ENCODE assay signal across 14 cellular contexts in genomic region chr11:6489338-6489737, GRCh38. TPM values are rescaled to one million over a fixed set of nuclear protein-coding genes. Genes with fewer than 3 reads are reported as not detected.
"Had no signal": no experiment of that assay in that cellular context is flagged by ENCODE, and none has a peak within 500 bp of the region (broad histone marks: within the 10 kb centered on the region; RNA-seq: fewer than 3 reads in every experiment).

No MANE protein-coding gene starts in this region.

- H3K27ac ChIP-seq: gastroesophageal sphincter, heart right ventricle, right atrium auricular region, upper lobe of right lung had no signal

- H3K9me3 ChIP-seq: gastroesophageal sphincter, heart right ventricle, right atrium auricular region, upper lobe of right lung had no signal

- ATAC-seq: gastroesophageal sphincter, heart right ventricle, upper lobe of right lung, WTC11 had no signal

- H3K4me1 Mint-ChIP-seq: WTC11 had no signal

- H3K27me3 ChIP-seq: dorsolateral prefrontal cortex, gastroesophageal sphincter, heart right ventricle, right atrium auricular region, upper lobe of right lung had no signal

- H3K27me3 Mint-ChIP-seq: progenitor cell of endocrine pancreas; stimulated activated naive CD8-positive, alpha-beta T cell treated with anti-CD3 and anti-CD28 coated beads, Interleukin-15, Interleukin-2, amounts not matched to agents 100 ng/mL and 50 ng/mL, for 24 hours had no signal

- H3K4me1 ChIP-seq: gastroesophageal sphincter, heart right ventricle, right atrium auricular region, upper lobe of right lung had no signal

- H3K4me3 ChIP-seq: dorsolateral prefrontal cortex, gastroesophageal sphincter, heart right ventricle, right atrium auricular region, smooth muscle cell, upper lobe of right lung had no signal

- H3K27ac Mint-ChIP-seq: activated T-helper 1 cell treated with anti-CD3 and anti-CD28 coated beads, Interleukin-12 subunit alpha, Interleukin-12 subunit beta, Interleukin-2, Interleukin-4 antibody, amounts not matched to agents 30 ng/mL and 10 ng/mL and 1 ng/mL, durations not matched to agents 14 hours and 24 hours and 36 hours; progenitor cell of endocrine pancreas; stimulated activated naive CD8-positive, alpha-beta T cell treated with anti-CD3 and anti-CD28 coated beads, Interleukin-15, Interleukin-2, amounts not matched to agents 100 ng/mL and 50 ng/mL, for 24 hours; WTC11 had no signal

- H3K9me3 Mint-ChIP-seq: activated T-helper 1 cell treated with anti-CD3 and anti-CD28 coated beads, Interleukin-12 subunit alpha, Interleukin-12 subunit beta, Interleukin-2, Interleukin-4 antibody, amounts not matched to agents 30 ng/mL and 10 ng/mL and 1 ng/mL, durations not matched to agents 14 hours and 24 hours and 36 hours; stimulated activated naive CD8-positive, alpha-beta T cell treated with anti-CD3 and anti-CD28 coated beads, Interleukin-15, Interleukin-2, amounts not matched to agents 100 ng/mL and 50 ng/mL, for 24 hours; WTC11 had no signal

- H3K4me3 Mint-ChIP-seq: activated T-helper 1 cell treated with anti-CD3 and anti-CD28 coated beads, Interleukin-12 subunit alpha, Interleukin-12 subunit beta, Interleukin-2, Interleukin-4 antibody, amounts not matched to agents 30 ng/mL and 10 ng/mL and 1 ng/mL, durations not matched to agents 14 hours and 24 hours and 36 hours; stimulated activated naive CD8-positive, alpha-beta T cell treated with anti-CD3 and anti-CD28 coated beads, Interleukin-15, Interleukin-2, amounts not matched to agents 100 ng/mL and 50 ng/mL, for 24 hours; WTC11 had no signal

- DNase-seq: activated CD4-positive, alpha-beta T cell treated with anti-CD3 and anti-CD28 coated beads for 4 hours; activated CD8-positive, alpha-beta memory T cell treated with anti-CD3 and anti-CD28 coated beads, Interleukin-2, amount 50 U/mL, for 48 hours; dorsolateral prefrontal cortex; heart right ventricle; mammary epithelial cell; T-helper 2 cell; upper lobe of right lung had no signal

RNA-seq across cellular contexts. Expression of gene HPX, which starts 48.6 kb away (rescaled TPM):
- total RNA-seq: activated T-helper 1 cell treated with anti-CD3 and anti-CD28 coated beads, Interleukin-12 subunit alpha, Interleukin-12 subunit beta, Interleukin-2, Interleukin-4 antibody, amounts not matched to agents 30 ng/mL and 10 ng/mL and 1 ng/mL, durations not matched to agents 14 hours and 24 hours and 36 hours had no signal
